Comparison of ENCODE assay signal across 10 cellular contexts in the genomic region with DNA sequence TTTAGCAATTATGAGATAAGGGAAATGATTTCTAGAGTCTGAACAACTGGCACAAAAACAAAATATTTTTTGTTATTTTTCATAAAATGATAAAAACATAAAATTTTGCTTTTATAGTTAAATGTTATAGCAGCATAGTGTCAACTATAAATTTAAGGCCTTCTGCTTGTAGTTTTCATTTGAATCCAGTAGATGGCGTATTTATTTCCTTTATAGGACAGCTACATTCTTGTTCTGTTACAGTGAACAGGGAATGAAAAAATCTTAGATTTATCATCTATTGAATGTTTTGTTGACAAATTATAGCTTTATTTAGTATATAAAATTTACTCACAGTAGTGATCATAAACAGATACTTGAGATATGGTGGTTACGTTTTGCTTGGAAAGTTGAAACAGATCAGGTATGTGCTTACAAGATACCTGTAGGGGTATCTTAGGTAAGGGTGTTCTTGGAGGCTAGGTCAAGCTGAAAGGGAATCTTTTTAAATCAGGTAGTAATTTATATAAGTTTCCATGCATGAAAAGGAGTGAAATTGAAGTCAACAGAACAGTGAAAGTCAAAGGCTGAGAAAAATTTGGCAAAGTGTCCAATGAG.
DNase-seq lines count a peak whose midpoint lies in the region; ATAC-seq, FAIRE-seq and TF ChIP-seq lines count a peak whose summit lies in the region.
"Had no signal": no experiment of that assay in that cellular context is flagged by ENCODE, and none has a peak within 500 bp of the region (broad histone marks: within the 10 kb centered on the region; RNA-seq: fewer than 3 reads in every experiment).

No MANE protein-coding gene starts in this region.

- H3K4me3 Mint-ChIP-seq in natural killer cell treated with Interleukin-12 subunit alpha and Interleukin-12 subunit beta and Interleukin-15 and Interleukin-18, amount 100 ng/mL, for 72 hours = no peak overlapping the region

- FAIRE-seq in TTC549 (lab: Jason Lieb, UNC) (peak; percentile 91), keratinocyte (lab: Jason Lieb, UNC) (no peak), GM12892 (lab: Jason Lieb, UNC) (no peak)

- no peaks in the 10 kb centered on the region for H3K27me3 Mint-ChIP-seq in natural killer cell treated with Interleukin-12 subunit alpha and Interleukin-12 subunit beta and Interleukin-15 and Interleukin-18, amount 100 ng/mL, for 72 hours

- no peak for TF ChIP-seq POLR2A in GM12892 (IDR thresholded peaks at IDR 0.05; ENCODE audit: low read depth, low read length)

- H3K27me3 ChIP-seq in keratinocyte (ENCODE audit: control insufficient read depth, extremely low read depth, insufficient read depth, low read length) = no peaks in the 10 kb centered on the region
- H3K27me3 ChIP-seq: SJSA1 had no signal

- no peaks in the 10 kb centered on the region for H3K9me1 ChIP-seq in keratinocyte (ENCODE audit: control insufficient read depth, extremely low read depth, insufficient read depth, low read length)

- dilution Hi-C loops in keratinocyte (cut with MboI; ENCODE audit: extremely low pct_ligation_motif_present, low sequenced_read_pairs) = no loop called here

- no peaks in the 10 kb centered on the region for H3K9me3 ChIP-seq in keratinocyte (ENCODE audit: control insufficient read depth, low read depth, low read length)
- H3K9me3 ChIP-seq: SJSA1 had no signal

- H3K36me3 ChIP-seq in keratinocyte (ENCODE audit: control insufficient read depth in 2 of 2, extremely low read depth in 1 of 2, insufficient read depth in 2 of 2, low read length in 2 of 2) = no peaks in the 10 kb centered on the region
- H3K36me3 ChIP-seq: SJSA1 had no signal

- H3K4me2 ChIP-seq in keratinocyte (ENCODE audit: control insufficient read depth, extremely low read depth, insufficient read depth, low read depth, low read length) = no peak overlapping the region

- peak; percentile 81 for ATAC-seq in GM21515 (IDR thresholded peaks at IDR 0.05; ENCODE audit: unreplicated experiment)
- ATAC-seq in natural killer cell treated with Interleukin-12 subunit alpha and Interleukin-12 subunit beta and Interleukin-15 and Interleukin-18, amount 100 ng/mL, for 72 hours = no peak

- peak in 2 of 3 experiments; percentile 24 to 32 for TF ChIP-seq CTCF in keratinocyte (optimal IDR thresholded peaks at IDR 0.05 in 1 of 3, IDR thresholded peaks at IDR 0.05 in 1 of 3, conservative IDR thresholded peaks at IDR 0.05 in 1 of 3; ENCODE audit: extremely low read depth in 1 of 3, insufficient read depth in 2 of 3, low read length in 3 of 3)

- no peak overlapping the region for H3K27ac Mint-ChIP-seq in natural killer cell treated with Interleukin-12 subunit alpha and Interleukin-12 subunit beta and Interleukin-15 and Interleukin-18, amount 100 ng/mL, for 72 hours

- no peaks in the 10 kb centered on the region for H3K79me2 ChIP-seq in keratinocyte (ENCODE audit: control insufficient read depth, insufficient read depth, low read length)
- H3K79me2 ChIP-seq: parathyroid adenoma had no signal

- H3K4me3 ChIP-seq in keratinocyte (ENCODE audit: control insufficient read depth in 2 of 3, extremely low read depth in 1 of 3, insufficient read depth in 2 of 3, low read depth in 1 of 3, low read length in 3 of 3) = no peak overlapping the region
- H3K4me3 ChIP-seq: SJSA1 had no signal

- H3K4me1 Mint-ChIP-seq in natural killer cell treated with Interleukin-12 subunit alpha and Interleukin-12 subunit beta and Interleukin-15 and Interleukin-18, amount 100 ng/mL, for 72 hours (ENCODE audit: low read depth in 2 of 2) = no peaks in the 10 kb centered on the region

- H3K36me3 Mint-ChIP-seq in natural killer cell treated with Interleukin-12 subunit alpha and Interleukin-12 subunit beta and Interleukin-15 and Interleukin-18, amount 100 ng/mL, for 72 hours = no peaks in the 10 kb centered on the region

- no peaks in the 10 kb centered on the region for H3K4me1 ChIP-seq in keratinocyte (ENCODE audit: control insufficient read depth, extremely low read depth, insufficient read depth, low read length)
- H3K4me1 ChIP-seq: parathyroid adenoma, SJSA1 had no signal

- H3K9ac ChIP-seq in keratinocyte (ENCODE audit: control insufficient read depth, extremely low read depth, insufficient read depth, low read length) = no peak overlapping the region
- H3K9ac ChIP-seq: parathyroid adenoma had no signal

- DNase-seq in EL (peak; percentile 2), KBM-7 (peak; percentile 33), keratinocyte (ENCODE audit: low read depth, low spot score) (no peak), GM12892 (ENCODE audit: insufficient read length) (no peak)
- DNase-seq in activated CD4-positive, alpha-beta T cell treated with anti-CD3 and anti-CD28 coated beads, Interleukin-2, amount 50 U/mL, for 1 hour = no peak
- no peak for DNase-seq in natural killer cell treated with Interleukin-12 subunit alpha and Interleukin-12 subunit beta and Interleukin-15 and Interleukin-18, amount 100 ng/mL, for 72 hours (ENCODE audit: low spot score)

- H4K20me1 ChIP-seq in keratinocyte (ENCODE audit: control insufficient read depth, extremely low read depth, insufficient read depth, low read length) = no peaks in the 10 kb centered on the region

- no peak overlapping the region for H3K27ac ChIP-seq in keratinocyte (ENCODE audit: control insufficient read depth, insufficient read depth, low read length)
- H3K27ac ChIP-seq: parathyroid adenoma, SJSA1 had no signal

- H3K9me3 Mint-ChIP-seq in natural killer cell treated with Interleukin-12 subunit alpha and Interleukin-12 subunit beta and Interleukin-15 and Interleukin-18, amount 100 ng/mL, for 72 hours = no peaks in the 10 kb centered on the region

- in situ Hi-C loops in KBM-7 (cut with MboI; ENCODE audit: low pct_unique_long_range_greater_than_20kb, low sequenced_read_pairs) = no loop called here

- no peak overlapping the region for H2AFZ ChIP-seq in keratinocyte (ENCODE audit: control insufficient read depth, low read length)
- H2AFZ ChIP-seq: parathyroid adenoma had no signal

Comparison
In these comparisons a context has a peak if more than half of its experiments do, and no peak if none do; other contexts are left out.
1. DNase-seq: peak in EL (single experiment) and KBM-7 (single experiment); none in keratinocyte (single experiment), activated CD4-positive, alpha-beta T cell treated with anti-CD3 and anti-CD28 coated beads, Interleukin-2, amount 50 U/mL, for 1 hour (single experiment), natural killer cell treated with Interleukin-12 subunit alpha and Interleukin-12 subunit beta and Interleukin-15 and Interleukin-18, amount 100 ng/mL, for 72 hours (single experiment) and GM12892 (single experiment).